Comparison of ENCODE assay signal across 35 cellular contexts in genomic region chr13:35131471-35131870, GRCh38.
"Had no signal": no experiment of that assay in that cellular context is flagged by ENCODE, and none has a peak within 500 bp of the region (broad histone marks: within the 10 kb centered on the region; RNA-seq: fewer than 3 reads in every experiment).

No MANE protein-coding gene starts in this region.

- H3K27me3 Mint-ChIP-seq: activated B cell treated with CpG ODN at 0.5 μM for 24 hours; activated CD4-positive, alpha-beta memory T cell treated with anti-CD3 and anti-CD28 coated beads for 36 hours; activated CD4-positive, alpha-beta T cell treated with anti-CD3 and anti-CD28 coated beads, Interleukin-2, amount 10 ng/mL, durations not matched to agents 24 days and 14 days; activated CD8-positive, alpha-beta T cell treated with anti-CD3 and anti-CD28 coated beads for 36 hours; activated naive CD8-positive, alpha-beta T cell treated with anti-CD3 and anti-CD28 coated beads for 36 hours; activated T-helper 17 cell treated with anti-CD3 and anti-CD28 coated beads, Interleukin-2, amount 50 U/mL, for 72 hours had no signal

- H3K4me3 ChIP-seq: adrenal gland, body of pancreas, breast epithelium had no signal

- H3K27ac Mint-ChIP-seq: activated B cell treated with CpG ODN at 0.5 μM for 24 hours; activated CD4-positive, alpha-beta memory T cell treated with anti-CD3 and anti-CD28 coated beads for 36 hours; activated CD4-positive, alpha-beta T cell treated with anti-CD3 and anti-CD28 coated beads, Interleukin-2, amount 10 ng/mL, durations not matched to agents 24 days and 14 days; activated CD8-positive, alpha-beta T cell treated with anti-CD3 and anti-CD28 coated beads for 36 hours; activated naive CD4-positive, alpha-beta T cell treated with anti-CD3 and anti-CD28 coated beads for 36 hours; activated naive CD4-positive, alpha-beta T cell treated with anti-CD3 and anti-CD28 coated beads, Interleukin-2, amount 50 U/mL, for 72 hours; activated naive CD8-positive, alpha-beta T cell treated with anti-CD3 and anti-CD28 coated beads for 36 hours; activated T-cell treated with anti-CD3 and anti-CD28 coated beads, Interleukin-2, amount 50 U/mL, for 72 hours; activated T-helper 1 cell treated with anti-CD3 and anti-CD28 coated beads, Interleukin-12 subunit alpha, Interleukin-12 subunit beta, Interleukin-2, Interleukin-4 antibody, amounts not matched to agents 30 ng/mL and 10 ng/mL and 1 ng/mL, durations not matched to agents 14 hours and 24 hours and 36 hours; activated T-helper 17 cell treated with anti-CD3 and anti-CD28 coated beads, Interleukin-2, amount 50 U/mL, for 72 hours; T-helper 1 cell treated with Interleukin-12 subunit alpha and Interleukin-12 subunit beta and Interleukin-4 antibody, amounts not matched to agents 30 μg/mL and 1 μg/mL, for 36 hours; T-helper 2 cell treated with Interferon-gamma antibody and Interleukin-4, amounts not matched to agents 5 μg/mL and 100 μg/mL, for 36 hours had no signal

- H3K9me3 ChIP-seq: adrenal gland, body of pancreas, breast epithelium had no signal

- FAIRE-seq: astrocyte had no signal

- H3K9me3 Mint-ChIP-seq: activated B cell treated with CpG ODN at 0.5 μM for 24 hours; activated CD4-positive, alpha-beta memory T cell treated with anti-CD3 and anti-CD28 coated beads for 36 hours; activated CD4-positive, alpha-beta T cell treated with anti-CD3 and anti-CD28 coated beads, Interleukin-2, amount 10 ng/mL, durations not matched to agents 24 days and 14 days; activated CD8-positive, alpha-beta T cell treated with anti-CD3 and anti-CD28 coated beads for 36 hours; activated naive CD4-positive, alpha-beta T cell treated with anti-CD3 and anti-CD28 coated beads for 36 hours; activated naive CD4-positive, alpha-beta T cell treated with anti-CD3 and anti-CD28 coated beads, Interleukin-2, amount 50 U/mL, for 72 hours; activated naive CD8-positive, alpha-beta T cell treated with anti-CD3 and anti-CD28 coated beads for 36 hours; activated T-cell treated with anti-CD3 and anti-CD28 coated beads, Interleukin-2, amount 50 U/mL, for 4 hours; activated T-cell treated with anti-CD3 and anti-CD28 coated beads, Interleukin-2, amount 50 U/mL, for 72 hours; activated T-helper 1 cell treated with anti-CD3 and anti-CD28 coated beads, Interleukin-12 subunit alpha, Interleukin-12 subunit beta, Interleukin-2, Interleukin-4 antibody, amounts not matched to agents 30 ng/mL and 10 ng/mL and 1 ng/mL, durations not matched to agents 14 hours and 24 hours and 36 hours; activated T-helper 17 cell treated with anti-CD3 and anti-CD28 coated beads, Interleukin-2, amount 50 U/mL, for 72 hours; T-helper 1 cell treated with Interleukin-12 subunit alpha and Interleukin-12 subunit beta and Interleukin-4 antibody, amounts not matched to agents 30 μg/mL and 1 μg/mL, for 36 hours; T-helper 2 cell treated with Interferon-gamma antibody and Interleukin-4, amounts not matched to agents 5 μg/mL and 100 μg/mL, for 36 hours had no signal

- H3K36me3 ChIP-seq: adrenal gland, brain microvascular endothelial cell, breast epithelium had no signal

- DNase-seq: activated B cell treated with CpG ODN at 0.5 μM for 24 hours; activated CD4-positive, alpha-beta memory T cell treated with anti-CD3 and anti-CD28 coated beads for 36 hours; activated CD4-positive, alpha-beta T cell treated with anti-CD3 and anti-CD28 coated beads for 4 hours; activated CD4-positive, alpha-beta T cell treated with anti-CD3 and anti-CD28 coated beads, Interleukin-2, amount 10 ng/mL, durations not matched to agents 24 days and 14 days; activated CD4-positive, alpha-beta T cell treated with anti-CD3 and anti-CD28 coated beads, Interleukin-2, amount 50 U/mL, for 1 hour; activated CD4-positive, alpha-beta T cell treated with anti-CD3 and anti-CD28 coated beads, Interleukin-2, amount 50 U/mL, for 4 hours; activated CD4-positive, CD25-positive, alpha-beta regulatory T cell treated with anti-CD3 and anti-CD28 coated beads, Interleukin-2, amount 50 U/mL, for 72 hours; activated CD8-positive, alpha-beta memory T cell treated with anti-CD3 and anti-CD28 coated beads, Interleukin-2, amount 50 U/mL, for 4 hours; activated CD8-positive, alpha-beta T cell treated with anti-CD3 and anti-CD28 coated beads for 36 hours; activated effector memory CD4-positive, alpha-beta T cell treated with anti-CD3 and anti-CD28 coated beads, Interleukin-2, amount 50 U/mL, for 16 hours; activated gamma-delta T cell treated with Interleukin-2 at 50 U/mL for 16 hours; activated naive CD4-positive, alpha-beta T cell; activated naive CD4-positive, alpha-beta T cell treated with anti-CD3 and anti-CD28 coated beads for 36 hours; activated naive CD4-positive, alpha-beta T cell treated with anti-CD3 and anti-CD28 coated beads, Interleukin-2, amount 50 U/mL, for 16 hours; activated naive CD8-positive, alpha-beta T cell treated with anti-CD3 and anti-CD28 coated beads for 36 hours; activated T-cell treated with anti-CD3 and anti-CD28 coated beads for 4 hours; activated T-cell treated with anti-CD3 and anti-CD28 coated beads, Interleukin-2, amount 50 U/mL, for 1 hour; activated T-cell treated with anti-CD3 and anti-CD28 coated beads, Interleukin-2, amount 50 U/mL, for 4 hours; activated T-cell treated with anti-CD3 and anti-CD28 coated beads, Interleukin-2, amount 50 U/mL, for 72 hours; adrenal gland; amniotic stem cell; aorta; body of pancreas; brain microvascular endothelial cell; central memory CD4-positive, alpha-beta T cell; T-helper 2 cell; T-helper 9 cell had no signal

- H3K4me1 ChIP-seq: adrenal gland, body of pancreas, breast epithelium had no signal

- H3K27me3 ChIP-seq: adrenal gland, body of pancreas, brain microvascular endothelial cell, breast epithelium had no signal

- H3K36me3 Mint-ChIP-seq: activated CD4-positive, alpha-beta memory T cell treated with anti-CD3 and anti-CD28 coated beads for 36 hours; activated naive CD4-positive, alpha-beta T cell treated with anti-CD3 and anti-CD28 coated beads, Interleukin-2, amount 50 U/mL, for 72 hours had no signal

- H3K4me1 Mint-ChIP-seq: activated B cell treated with CpG ODN at 0.5 μM for 24 hours; activated CD4-positive, alpha-beta T cell treated with anti-CD3 and anti-CD28 coated beads, Interleukin-2, amount 10 ng/mL, durations not matched to agents 24 days and 14 days; activated T-helper 17 cell treated with anti-CD3 and anti-CD28 coated beads, Interleukin-2, amount 50 U/mL, for 72 hours had no signal

- H3K27ac ChIP-seq: adrenal gland, body of pancreas, brain microvascular endothelial cell, breast epithelium, VCaP had no signal

- H3K4me3 Mint-ChIP-seq: activated B cell treated with CpG ODN at 0.5 μM for 24 hours; activated CD4-positive, alpha-beta memory T cell treated with anti-CD3 and anti-CD28 coated beads for 36 hours; activated CD4-positive, alpha-beta T cell treated with anti-CD3 and anti-CD28 coated beads, Interleukin-2, amount 10 ng/mL, durations not matched to agents 24 days and 14 days; activated CD8-positive, alpha-beta T cell treated with anti-CD3 and anti-CD28 coated beads for 36 hours; activated naive CD4-positive, alpha-beta T cell treated with anti-CD3 and anti-CD28 coated beads for 36 hours; activated naive CD8-positive, alpha-beta T cell treated with anti-CD3 and anti-CD28 coated beads for 36 hours; activated T-cell treated with anti-CD3 and anti-CD28 coated beads, Interleukin-2, amount 50 U/mL, for 4 hours; activated T-cell treated with anti-CD3 and anti-CD28 coated beads, Interleukin-2, amount 50 U/mL, for 72 hours; activated T-helper 1 cell treated with anti-CD3 and anti-CD28 coated beads, Interleukin-12 subunit alpha, Interleukin-12 subunit beta, Interleukin-2, Interleukin-4 antibody, amounts not matched to agents 30 ng/mL and 10 ng/mL and 1 ng/mL, durations not matched to agents 14 hours and 24 hours and 36 hours; activated T-helper 17 cell treated with anti-CD3 and anti-CD28 coated beads, Interleukin-2, amount 50 U/mL, for 72 hours; T-helper 1 cell treated with Interleukin-12 subunit alpha and Interleukin-12 subunit beta and Interleukin-4 antibody, amounts not matched to agents 30 μg/mL and 1 μg/mL, for 36 hours; T-helper 2 cell treated with Interferon-gamma antibody and Interleukin-4, amounts not matched to agents 5 μg/mL and 100 μg/mL, for 36 hours had no signal

- ATAC-seq: activated CD8-positive, alpha-beta T cell treated with anti-CD3 and anti-CD28 coated beads for 36 hours; activated naive CD4-positive, alpha-beta T cell treated with anti-CD3 and anti-CD28 coated beads, Interleukin-2, amount 50 U/mL, for 72 hours; activated T-cell treated with anti-CD3 and anti-CD28 coated beads, Interleukin-2, amount 50 U/mL, for 4 hours; activated T-cell treated with anti-CD3 and anti-CD28 coated beads, Interleukin-2, amount 50 U/mL, for 72 hours; activated T-helper 17 cell treated with anti-CD3 and anti-CD28 coated beads, Interleukin-2, amount 50 U/mL, for 72 hours; body of pancreas had no signal
